Comparison of ENCODE assay signal across 29 cellular contexts in genomic region chr3:61438253-61439115, GRCh38.
DNase-seq lines count a peak whose midpoint lies in the region; ATAC-seq and TF ChIP-seq lines count a peak whose summit lies in the region.
"Had no signal": no experiment of that assay in that cellular context is flagged by ENCODE, and none has a peak within 500 bp of the region (broad histone marks: within the 10 kb centered on the region; RNA-seq: fewer than 3 reads in every experiment).

No MANE protein-coding gene starts in this region.

- DNase-seq in DMS 273 (lab: John Stamatoyannopoulos, UW; ENCODE audit: unreplicated experiment) (peak; percentile 12), DMS 273 treated with DMSO at 0.1 percent for 48 hours (lab: John Stamatoyannopoulos, UW) (no peak), choroid plexus epithelial cell (ENCODE audit: low read depth) (peak; percentile 25), mesenchymal stem cell (no peak), breast epithelium (ENCODE audit: low spot score in 2 of 2) (no peak), NCI-H524 (lab: John Stamatoyannopoulos, UW) (no peak)
- DNase-seq in stimulated activated CD4-positive, alpha-beta T cell treated with anti-CD3 and anti-CD28 coated beads, Interleukin-1b, Interleukin-23, amount 100 ng/mL, for 48 hours = no peak
- DNase-seq: activated CD4-positive, alpha-beta T cell treated with anti-CD3 and anti-CD28 coated beads for 48 hours; Calu3; colonic mucosa; DND-41; effector CD8-positive, alpha-beta T cell; GF-D8; GM23248; hypothalamus; left colon; naive B cell; NCI-H1092; NCI-H1930; NCI-H226; substantia nigra; trophoblast cell had no signal

- H3K14ac ChIP-seq in mesenchymal stem cell (ENCODE audit: low read length in 2 of 2) = no peak overlapping the region

- no peaks in the 10 kb centered on the region for H3K27me3 ChIP-seq in mesenchymal stem cell (ENCODE audit: control insufficient read depth in 1 of 2, insufficient read depth in 1 of 2, low read length in 2 of 2)
- H3K27me3 ChIP-seq in breast epithelium = no peaks in the 10 kb centered on the region
- H3K27me3 ChIP-seq: cardiac muscle cell, colonic mucosa, neutrophil had no signal

- no peak overlapping the region for H3K18ac ChIP-seq in mesenchymal stem cell (ENCODE audit: low read depth in 1 of 2, low read length in 2 of 2)

- no peaks in the 10 kb centered on the region for H3K9me3 ChIP-seq in mesenchymal stem cell (ENCODE audit: control insufficient read depth, low read length)
- no peaks in the 10 kb centered on the region for H3K9me3 ChIP-seq in breast epithelium
- H3K9me3 ChIP-seq: colonic mucosa, neutrophil had no signal

- H4K8ac ChIP-seq in mesenchymal stem cell (ENCODE audit: low read length) = no peak overlapping the region

- H3K9ac ChIP-seq in mesenchymal stem cell (ENCODE audit: low read length) = no peak overlapping the region
- H3K9ac ChIP-seq: GM23248 had no signal

- no peak for TF ChIP-seq CTCF in choroid plexus epithelial cell (conservative IDR thresholded peaks at IDR 0.05; ENCODE audit: low read depth, low read length)
- no peak for TF ChIP-seq CTCF in breast epithelium (IDR thresholded peaks at IDR 0.05)

- H3K36me3 ChIP-seq in mesenchymal stem cell (ENCODE audit: control insufficient read depth in 1 of 2, insufficient read depth in 2 of 2, low read depth in 1 of 2, low read length in 2 of 2) = no peaks in the 10 kb centered on the region
- no peaks in the 10 kb centered on the region for H3K36me3 ChIP-seq in breast epithelium
- H3K36me3 ChIP-seq: cardiac muscle cell, colonic mucosa, neutrophil had no signal

- no peak overlapping the region for H2AFZ ChIP-seq in mesenchymal stem cell (ENCODE audit: low read depth, low read length)
- H2AFZ ChIP-seq: GM23248 had no signal

- H3K4me1 ChIP-seq in mesenchymal stem cell (ENCODE audit: control insufficient read depth, insufficient read depth, low read depth, low read length) = peaks cover 4% of the 10 kb centered on the region
- no peaks in the 10 kb centered on the region for H3K4me1 ChIP-seq in breast epithelium
- H3K4me1 ChIP-seq: colonic mucosa had no signal

- no peak overlapping the region for H3K4me2 ChIP-seq in mesenchymal stem cell (ENCODE audit: low read length, poor library complexity, severe bottlenecking)

- no peak overlapping the region for H2BK5ac ChIP-seq in mesenchymal stem cell (ENCODE audit: low read depth, low read length, poor library complexity, severe bottlenecking)

- H3K23ac ChIP-seq in mesenchymal stem cell (ENCODE audit: low read length in 2 of 2) = no peak overlapping the region

- TF ChIP-seq POLR2A in breast epithelium (IDR thresholded peaks at IDR 0.05) = no peak

- H3K79me1 ChIP-seq in mesenchymal stem cell (replicated peaks; ENCODE audit: low read length, poor library complexity, severe bottlenecking) = no peaks in the 10 kb centered on the region

- no peak for ATAC-seq in HG03196 (IDR thresholded peaks at IDR 0.05; ENCODE audit: unreplicated experiment)
- ATAC-seq: activated naive CD4-positive, alpha-beta T cell treated with anti-CD3 and anti-CD28 coated beads, Interleukin-2, amount 50 U/mL, for 72 hours; left colon; stimulated activated memory B cell treated with anti-CD40 and anti-IgM and Interleukin-4, amounts not matched to agents 10 μg/mL and 1 μg/mL and 100 μg/mL, for 72 hours had no signal

- intact Hi-C loops in breast epithelium (cut with DNase I; ENCODE audit: low total_unique reads) = no loop called here

- no peak overlapping the region for H2BK120ac ChIP-seq in mesenchymal stem cell (ENCODE audit: low read depth, low read length)

- H2BK15ac ChIP-seq in mesenchymal stem cell (ENCODE audit: low read depth, poor library complexity, severe bottlenecking) = no peak overlapping the region

- H3K27ac ChIP-seq in mesenchymal stem cell (ENCODE audit: low read length, poor library complexity, severe bottlenecking) (peak overlapping the region; percentile 35), breast epithelium (no peak overlapping the region)
- H3K27ac ChIP-seq: 22Rv1, C4-2B, cardiac muscle cell, colonic mucosa, GM23248, neutrophil had no signal

- H2BK12ac ChIP-seq in mesenchymal stem cell (ENCODE audit: low read length in 2 of 2) = no peak overlapping the region

- H2AK5ac ChIP-seq in mesenchymal stem cell (ENCODE audit: low read length, severe bottlenecking) = no peak overlapping the region

- 43% methylated on average over 3 of the region's 3 CpGs for WGBS in mesenchymal stem cell

- no peak overlapping the region for H4K91ac ChIP-seq in mesenchymal stem cell (ENCODE audit: low read length)

- H3K4ac ChIP-seq in mesenchymal stem cell (ENCODE audit: low read depth in 1 of 2, low read length in 2 of 2) = no peak overlapping the region

- H3K4me3 ChIP-seq in choroid plexus epithelial cell (ENCODE audit: low read depth, low read length) (no peak overlapping the region), mesenchymal stem cell (ENCODE audit: insufficient read depth in 1 of 2, low read depth in 1 of 2, low read length in 2 of 2) (no peak overlapping the region), breast epithelium (no peak overlapping the region)
- H3K4me3 ChIP-seq: cardiac muscle cell, colonic mucosa, GM23248 had no signal

Comparison
In these comparisons a context has a peak if more than half of its experiments do, and no peak if none do; other contexts are left out.
1. DNase-seq: peak in DMS 273 (single experiment) and choroid plexus epithelial cell (single experiment); none in DMS 273 treated with DMSO at 0.1 percent for 48 hours (single experiment), mesenchymal stem cell (single experiment), breast epithelium (0 of 2), NCI-H524 (0 of 2) and stimulated activated CD4-positive, alpha-beta T cell treated with anti-CD3 and anti-CD28 coated beads, Interleukin-1b, Interleukin-23, amount 100 ng/mL, for 48 hours (single experiment).